In the genomic region with DNA sequence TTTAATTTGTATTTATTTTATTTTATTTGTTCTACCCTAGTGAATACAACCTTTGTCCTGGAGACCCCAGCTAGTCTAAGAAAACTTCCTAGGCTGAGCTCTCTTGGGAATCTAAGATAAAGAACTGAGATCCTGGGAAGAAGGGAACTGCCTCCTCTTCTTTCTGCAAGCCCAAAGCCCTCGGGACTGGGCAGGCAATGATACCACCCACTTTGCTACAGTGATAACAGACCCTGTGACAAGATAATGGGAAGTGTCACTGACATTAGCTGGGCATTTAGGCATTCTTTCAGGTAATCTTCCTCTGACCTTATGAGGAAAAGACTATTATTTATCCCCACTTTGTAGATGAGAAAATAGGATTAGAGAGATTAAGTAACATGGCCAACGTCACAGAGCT, we compare ENCODE assay signal across 28 cellular contexts.
"Had no signal": no experiment of that assay in that cellular context is flagged by ENCODE, and none has a peak within 500 bp of the region (broad histone marks: within the 10 kb centered on the region; RNA-seq: fewer than 3 reads in every experiment).

No MANE protein-coding gene starts in this region.

- H3K4me1 ChIP-seq: colonic mucosa had no signal

- H3K27me3 ChIP-seq: adrenal gland, body of pancreas, colonic mucosa, esophagus squamous epithelium had no signal

- H3K27ac ChIP-seq: adrenal gland, body of pancreas, colonic mucosa, epithelial cell of prostate, esophagus squamous epithelium had no signal

- H3K4me3 ChIP-seq: adrenal gland, body of pancreas, colonic mucosa, esophagus squamous epithelium had no signal

- DNase-seq: activated CD4-positive, alpha-beta memory T cell treated with anti-CD3 and anti-CD28 coated beads for 36 hours; activated CD4-positive, alpha-beta T cell treated with anti-CD3 and anti-CD28 coated beads for 36 hours; activated CD4-positive, alpha-beta T cell treated with anti-CD3 and anti-CD28 coated beads, Interleukin-2, amount 10 ng/mL, durations not matched to agents 24 days and 14 days; activated CD4-positive, CD25-positive, alpha-beta regulatory T cell; activated CD4-positive, CD25-positive, alpha-beta regulatory T cell treated with anti-CD3 and anti-CD28 coated beads, Interleukin-2, amount 50 U/mL, for 72 hours; activated CD8-positive, alpha-beta memory T cell treated with anti-CD3 and anti-CD28 coated beads, Interleukin-2, amount 10 ng/mL, durations not matched to agents 7 days and 5 days; activated CD8-positive, alpha-beta memory T cell treated with anti-CD3 and anti-CD28 coated beads, Interleukin-2, amount 50 U/mL, for 4 hours; activated CD8-positive, alpha-beta T cell treated with anti-CD3 and anti-CD28 coated beads, Interleukin-2, amount 10 ng/mL, durations not matched to agents 7 days and 5 days; activated effector memory CD4-positive, alpha-beta T cell treated with anti-CD3 and anti-CD28 coated beads, Interleukin-2, amount 50 U/mL, for 16 hours; activated naive CD4-positive, alpha-beta T cell treated with anti-CD3 and anti-CD28 coated beads for 36 hours; activated naive CD8-positive, alpha-beta T cell treated with anti-CD3 and anti-CD28 coated beads for 36 hours; activated naive CD8-positive, alpha-beta T cell treated with anti-CD3 and anti-CD28 coated beads, Interleukin-2, amount 50 U/mL, for 24 hours; activated T-cell treated with anti-CD3 and anti-CD28 coated beads, Interleukin-2, amount 50 U/mL, for 1 hour; activated T-cell treated with anti-CD3 and anti-CD28 coated beads, Interleukin-2, amount 50 U/mL, for 48 hours; adrenal gland; amygdala; aorta; body of pancreas; central memory CD4-positive, alpha-beta T cell; cerebellar nuclear complex; colonic mucosa; effector memory CD4-positive, alpha-beta T cell; esophagus squamous epithelium; head of caudate nucleus; T-helper 1 cell; T-helper 17 cell; T1000 had no signal

- H3K36me3 ChIP-seq: adrenal gland, colonic mucosa had no signal

- H3K9me3 ChIP-seq: adrenal gland, body of pancreas, colonic mucosa, esophagus squamous epithelium had no signal
